11 cellular contexts compared by ENCODE assay signal in genomic region chr13:114104626-114105350, GRCh38. TPM values are rescaled to one million over a fixed set of nuclear protein-coding genes. Genes with fewer than 3 reads are reported as not detected.
DNase-seq lines count a peak whose midpoint lies in the region; ATAC-seq and TF ChIP-seq lines count a peak whose summit lies in the region.
"Had no signal": no experiment of that assay in that cellular context is flagged by ENCODE, and none has a peak within 500 bp of the region (broad histone marks: within the 10 kb centered on the region; RNA-seq: fewer than 3 reads in every experiment).

No MANE protein-coding gene starts in this region.

- POLR2A ChIA-PET in T-cell (lab: Charles Lee): interaction anchor here in 1 of 2 donors (0.6 to 1.2 kb wide), 2 partner anchors 13 to 91 kb away, joined by 6 read pairs; no protein-coding TSS in a partner anchor

- H3K79me2 ChIP-seq in GM23248 (ENCODE audit: insufficient read depth): peaks cover 92% of the 10 kb centered on the region
- peaks cover 6% of the 10 kb centered on the region for H3K79me2 ChIP-seq in hepatocyte
- H3K79me2 ChIP-seq in smooth muscle cell (ENCODE audit: low read depth): peaks cover 69% of the 10 kb centered on the region

- H3K27me3 ChIP-seq in GM23248 (replicated peaks; ENCODE audit: insufficient read depth) (no peaks in the 10 kb centered on the region), hepatocyte (no peaks in the 10 kb centered on the region), smooth muscle cell (ENCODE audit: low read depth) (no peaks in the 10 kb centered on the region), thyroid gland (no peaks in the 10 kb centered on the region)

- no peak overlapping the region for H3K4me3 ChIP-seq in GM23248
- no peak overlapping the region for H3K4me3 ChIP-seq in hepatocyte
- no peak overlapping the region for H3K4me3 ChIP-seq in smooth muscle cell
- H3K4me3 ChIP-seq in thyroid gland (replicated peaks in 1 of 3): no peak overlapping the region
- H3K4me3 ChIP-seq: coronary artery, K562 had no signal

- ATAC-seq in T-cell (replicated peaks in 1 of 4) (no peak), GM18873 (IDR thresholded peaks at IDR 0.05; ENCODE audit: low FRiP score, unreplicated experiment) (no peak)
- ATAC-seq: K562 had no signal

- intact Hi-C loops in thyroid gland (cut with DNase I): no loop called here

- H3K4me1 Mint-ChIP-seq in T-cell: peaks cover 74 to 83% (median 76%) of the 10 kb centered on the region in 3 donors

- DNase-seq in GM23248: peak; percentile 31
- DNase-seq in T-cell: peak in 2 of 34 experiments; percentile 20 to 29
- DNase-seq in hepatocyte (ENCODE audit: low spot score): no peak
- DNase-seq in smooth muscle cell (lab: John Stamatoyannopoulos, UW; ENCODE audit: unreplicated experiment): no peak
- DNase-seq in thyroid gland: no peak
- no peak for DNase-seq in AG08395 (ENCODE audit: low spot score)
- DNase-seq: DMS 273 treated with DMSO at 0.1 percent for 48 hours, NCI-H2171 treated with DMSO at 0.1 percent for 48 hours had no signal

- H4K20me1 ChIP-seq in GM23248 (ENCODE audit: insufficient read depth) (no peaks in the 10 kb centered on the region), hepatocyte (ENCODE audit: insufficient read depth, poor library complexity, severe bottlenecking) (no peaks in the 10 kb centered on the region), smooth muscle cell (ENCODE audit: low read depth) (peaks cover 88% of the 10 kb centered on the region)

- H3K4me1 ChIP-seq in GM23248 (ENCODE audit: insufficient read depth) (peaks cover 13% of the 10 kb centered on the region; the same call in 1 of the 2 replicates), hepatocyte (ENCODE audit: insufficient read depth) (peaks cover 16% of the 10 kb centered on the region), smooth muscle cell (ENCODE audit: low read depth) (peaks cover 6% of the 10 kb centered on the region), thyroid gland (peaks cover 11 to 12% of the 10 kb centered on the region in 2 donors)

- in situ Hi-C loops in GM23248 (cut with MboI): no loop called here

- H3K4me3 Mint-ChIP-seq in T-cell: peak overlapping the region; percentile 17 to 90 (median 43)

- H3K4me2 ChIP-seq in GM23248 (ENCODE audit: unreplicated experiment) (no peak overlapping the region), hepatocyte (no peak overlapping the region), smooth muscle cell (no peak overlapping the region)

- H3K9ac ChIP-seq in GM23248: no peak overlapping the region
- H3K9ac ChIP-seq in smooth muscle cell (ENCODE audit: low read depth): no peak overlapping the region

- H3K27ac Mint-ChIP-seq in T-cell: peak overlapping the region; percentile 71 to 83

- H3K36me3 Mint-ChIP-seq in T-cell: peaks cover 20% of the 10 kb centered on the region

- no peak overlapping the region for H3K27ac ChIP-seq in GM23248
- peak overlapping the region; percentile 1 for H3K27ac ChIP-seq in hepatocyte
- peak overlapping the region; percentile 66 for H3K27ac ChIP-seq in smooth muscle cell (ENCODE audit: low read depth)
- H3K27ac ChIP-seq in thyroid gland: no peak overlapping the region
- H3K27ac ChIP-seq: coronary artery had no signal

- H3F3A ChIP-seq in GM23248 (ENCODE audit: insufficient read depth): peaks cover 8% of the 10 kb centered on the region; the same call in 1 of the 2 replicates
- H3F3A ChIP-seq in smooth muscle cell (ENCODE audit: low read depth): peaks cover 16% of the 10 kb centered on the region

- H3K9me3 ChIP-seq in GM23248 (ENCODE audit: low read depth): no peaks in the 10 kb centered on the region
- no peaks in the 10 kb centered on the region for H3K9me3 ChIP-seq in hepatocyte (ENCODE audit: low read depth)
- H3K9me3 ChIP-seq in smooth muscle cell (replicated peaks; ENCODE audit: low read depth): no peaks in the 10 kb centered on the region
- H3K9me3 ChIP-seq in thyroid gland: no peaks in the 10 kb centered on the region

- CTCF ChIA-PET in T-cell (lab: Charles Lee): no interaction called here

- TF ChIP-seq CTCF in hepatocyte (IDR thresholded peaks at IDR 0.05; ENCODE audit: poor library complexity) (no peak), smooth muscle cell (IDR thresholded peaks at IDR 0.05; ENCODE audit: borderline replicate concordance, insufficient read depth, poor library complexity, severe bottlenecking) (no peak), thyroid gland (IDR thresholded peaks at IDR 0.05) (no peak)

- no peak for TF ChIP-seq POLR2A in thyroid gland (IDR thresholded peaks at IDR 0.05)

- WGBS in GM23248 (ENCODE audit: low coverage in 1 of 2, low lambda C conversion rate in 2 of 2, missing lambda C conversion rate in 2 of 2), 2 experiments: 89 to 96% methylated on average over 11 to 23 of the region's 23 CpGs
- WGBS in hepatocyte (ENCODE audit: low lambda C conversion rate, missing lambda C conversion rate): 94% methylated on average over 11 of the region's 23 CpGs
- 90% methylated on average over 14 of the region's 23 CpGs for WGBS in smooth muscle cell (ENCODE audit: low lambda C conversion rate)
- 88 to 92% methylated on average over 18 of the region's 23 CpGs for WGBS in thyroid gland, 2 donors

- H3K9me2 ChIP-seq in GM23248 (ENCODE audit: insufficient read depth): no peaks in the 10 kb centered on the region
- H3K9me2 ChIP-seq in hepatocyte (replicated peaks; ENCODE audit: insufficient read depth): no peaks in the 10 kb centered on the region

- H2AFZ ChIP-seq in GM23248 (no peak overlapping the region), hepatocyte (no peak overlapping the region), smooth muscle cell (ENCODE audit: low read depth) (no peak overlapping the region)

- no peaks in the 10 kb centered on the region for H3K27me3 Mint-ChIP-seq in T-cell

- H3K36me3 ChIP-seq in GM23248 (ENCODE audit: low read depth): no peaks in the 10 kb centered on the region
- H3K36me3 ChIP-seq in hepatocyte (replicated peaks; ENCODE audit: insufficient read depth, low read depth): no peaks in the 10 kb centered on the region
- H3K36me3 ChIP-seq in smooth muscle cell (ENCODE audit: low read depth): no peaks in the 10 kb centered on the region
- no peaks in the 10 kb centered on the region for H3K36me3 ChIP-seq in thyroid gland

- no peaks in the 10 kb centered on the region for H3K9me3 Mint-ChIP-seq in T-cell

RNA-seq across cellular contexts. Expression of gene RASA3, which starts 27.6 kb away (rescaled TPM):
- total RNA-seq in GM23248 (2014; rRNA removed; shearing (Covaris generic)): 36.7 and 46.2 TPM in 2 replicates
- polyA plus RNA-seq in GM23248 (2016; fragmentation: Nextera tagmentation; extraction: Ambion mirVana) (30.0 and 34.3 TPM in 2 replicates), hepatocyte (5.6 and 5.8 TPM in 2 replicates), smooth muscle cell (24.4 and 26.8 TPM in 2 replicates)
- total RNA-seq in T-cell (100 to 1,000 TPM; 223 to 267 (median 238) TPM), hepatocyte (4.3 and 6.1 TPM in 2 replicates), smooth muscle cell (21.3 and 23.4 TPM in 2 replicates), thyroid gland (10 to 100 TPM; 22.3 to 32.3 (median 25.5) TPM)

Comparison
In these comparisons a context has a peak if more than half of its experiments do, and no peak if none do; other contexts are left out.
1. H3K27ac ChIP-seq: peak in hepatocyte (single experiment) and smooth muscle cell (single experiment); none in GM23248 (single experiment) and thyroid gland (0 of 3).